Comparison of ENCODE assay signal across 26 cellular contexts in the genomic region with DNA sequence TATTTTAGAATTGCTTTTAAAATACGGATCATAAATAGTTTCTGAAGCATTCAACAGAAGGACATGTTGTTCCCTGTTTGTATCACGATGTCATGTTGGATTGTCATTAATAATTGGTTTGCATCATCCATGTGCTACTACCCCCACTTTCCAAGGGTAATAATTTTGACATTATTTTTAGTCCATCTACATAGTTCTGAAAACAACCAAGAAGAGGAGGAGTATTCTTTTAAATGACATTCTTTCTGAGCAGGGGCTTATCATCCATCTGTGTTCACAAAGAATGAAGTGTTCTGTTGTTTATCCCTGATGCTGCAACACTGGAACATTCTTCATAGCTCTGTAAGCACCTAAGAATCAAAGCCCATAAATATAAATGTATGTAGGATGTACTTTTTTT.
"Had no signal": no experiment of that assay in that cellular context is flagged by ENCODE, and none has a peak within 500 bp of the region (broad histone marks: within the 10 kb centered on the region; RNA-seq: fewer than 3 reads in every experiment).

No MANE protein-coding gene starts in this region.

- H3K9me3 ChIP-seq: body of pancreas, lower lobe of right lung, testis had no signal

- H3K4me1 ChIP-seq: body of pancreas, lower lobe of right lung, testis had no signal

- H3K9me3 Mint-ChIP-seq: activated naive CD4-positive, alpha-beta T cell treated with anti-CD3 and anti-CD28 coated beads for 36 hours had no signal

- DNase-seq: activated B cell treated with CpG ODN at 0.5 μM for 24 hours; activated CD4-positive, alpha-beta T cell treated with anti-CD3 and anti-CD28 coated beads for 36 hours; activated CD4-positive, alpha-beta T cell treated with anti-CD3 and anti-CD28 coated beads, Interleukin-2, amount 50 U/mL, for 48 hours; activated CD8-positive, alpha-beta memory T cell treated with anti-CD3 and anti-CD28 coated beads, Interleukin-2, amount 50 U/mL, for 48 hours; activated naive CD4-positive, alpha-beta T cell treated with anti-CD3 and anti-CD28 coated beads for 36 hours; activated naive CD8-positive, alpha-beta T cell treated with anti-CD3 and anti-CD28 coated beads, Interleukin-2, amount 10 ng/mL, durations not matched to agents 7 days and 5 days; activated T-cell treated with anti-CD3 and anti-CD28 coated beads, Interleukin-2, amount 50 U/mL, for 4 hours; body of pancreas; effector CD4-positive, alpha-beta T cell; lower lobe of right lung; mesendoderm; naive B cell; occipital lobe; posterior cingulate gyrus; stimulated activated CD4-positive, alpha-beta T cell treated with anti-CD3 and anti-CD28 coated beads, Interleukin-15, amount 100 ng/mL, for 24 hours; stimulated activated naive B cell treated with anti-CD40 and anti-IgM and Interleukin-4, amounts not matched to agents 10 μg/mL and 1 μg/mL and 100 μg/mL, for 72 hours; T1000; testis had no signal

- ATAC-seq: activated CD4-positive, alpha-beta T cell treated with anti-CD3 and anti-CD28 coated beads for 36 hours; activated T-cell treated with anti-CD3 and anti-CD28 coated beads, Interleukin-2, amount 50 U/mL, for 4 hours; body of pancreas; esophagus mucosa; left lobe of liver; lower lobe of right lung; sciatic nerve; stimulated activated naive B cell treated with anti-CD40 and anti-IgM and Interleukin-4, amounts not matched to agents 10 μg/mL and 1 μg/mL and 100 μg/mL, for 72 hours had no signal

- H3K36me3 ChIP-seq: cardiac muscle cell, lower lobe of right lung had no signal

- H3K36me3 Mint-ChIP-seq: activated naive CD8-positive, alpha-beta T cell treated with anti-CD3 and anti-CD28 coated beads, Interleukin-2, amount 10 ng/mL, durations not matched to agents 7 days and 5 days had no signal

- H3K27ac Mint-ChIP-seq: activated B cell treated with CpG ODN at 0.5 μM for 24 hours; activated CD4-positive, alpha-beta T cell treated with anti-CD3 and anti-CD28 coated beads for 36 hours; activated naive CD4-positive, alpha-beta T cell treated with anti-CD3 and anti-CD28 coated beads for 36 hours; activated naive CD8-positive, alpha-beta T cell treated with anti-CD3 and anti-CD28 coated beads, Interleukin-2, amount 10 ng/mL, durations not matched to agents 7 days and 5 days; dendritic cell treated with granulocyte-macrophage colony-stimulating factor and Interleukin-4, amounts not matched to agents 40 ng/mL and 50 ng/mL, for 4 days; naive B cell; stimulated activated naive B cell treated with anti-CD40 and anti-IgM and Interleukin-4, amounts not matched to agents 10 μg/mL and 1 μg/mL and 100 μg/mL, for 72 hours; T-helper 1 cell treated with Interleukin-12 subunit alpha and Interleukin-12 subunit beta and Interleukin-4 antibody, amounts not matched to agents 30 μg/mL and 1 μg/mL, for 36 hours had no signal

- H3K4me2 ChIP-seq: smooth muscle cell had no signal

- H3K4me1 Mint-ChIP-seq: activated B cell treated with CpG ODN at 0.5 μM for 24 hours, naive B cell had no signal

- H3K4me3 Mint-ChIP-seq: activated B cell treated with CpG ODN at 0.5 μM for 24 hours; activated CD4-positive, alpha-beta T cell treated with anti-CD3 and anti-CD28 coated beads for 36 hours; activated naive CD4-positive, alpha-beta T cell treated with anti-CD3 and anti-CD28 coated beads for 36 hours; activated naive CD8-positive, alpha-beta T cell treated with anti-CD3 and anti-CD28 coated beads, Interleukin-2, amount 10 ng/mL, durations not matched to agents 7 days and 5 days; activated T-cell treated with anti-CD3 and anti-CD28 coated beads, Interleukin-2, amount 50 U/mL, for 4 hours; dendritic cell treated with granulocyte-macrophage colony-stimulating factor and Interleukin-4, amounts not matched to agents 40 ng/mL and 50 ng/mL, for 4 days; naive B cell; neural crest cell; stimulated activated naive B cell treated with anti-CD40 and anti-IgM and Interleukin-4, amounts not matched to agents 10 μg/mL and 1 μg/mL and 100 μg/mL, for 72 hours; T-helper 1 cell treated with Interleukin-12 subunit alpha and Interleukin-12 subunit beta and Interleukin-4 antibody, amounts not matched to agents 30 μg/mL and 1 μg/mL, for 36 hours had no signal

- H3K27me3 Mint-ChIP-seq: activated B cell treated with CpG ODN at 0.5 μM for 24 hours; dendritic cell treated with granulocyte-macrophage colony-stimulating factor and Interleukin-4, amounts not matched to agents 40 ng/mL and 50 ng/mL, for 4 days had no signal

- H3K27me3 ChIP-seq: body of pancreas, cardiac muscle cell, testis had no signal

- H3K4me3 ChIP-seq: body of pancreas, cardiac muscle cell, lower lobe of right lung, smooth muscle cell, testis had no signal

- H3K27ac ChIP-seq: body of pancreas, cardiac muscle cell, lower lobe of right lung, testis had no signal
